8 cellular contexts compared by ENCODE assay signal in the genomic region with DNA sequence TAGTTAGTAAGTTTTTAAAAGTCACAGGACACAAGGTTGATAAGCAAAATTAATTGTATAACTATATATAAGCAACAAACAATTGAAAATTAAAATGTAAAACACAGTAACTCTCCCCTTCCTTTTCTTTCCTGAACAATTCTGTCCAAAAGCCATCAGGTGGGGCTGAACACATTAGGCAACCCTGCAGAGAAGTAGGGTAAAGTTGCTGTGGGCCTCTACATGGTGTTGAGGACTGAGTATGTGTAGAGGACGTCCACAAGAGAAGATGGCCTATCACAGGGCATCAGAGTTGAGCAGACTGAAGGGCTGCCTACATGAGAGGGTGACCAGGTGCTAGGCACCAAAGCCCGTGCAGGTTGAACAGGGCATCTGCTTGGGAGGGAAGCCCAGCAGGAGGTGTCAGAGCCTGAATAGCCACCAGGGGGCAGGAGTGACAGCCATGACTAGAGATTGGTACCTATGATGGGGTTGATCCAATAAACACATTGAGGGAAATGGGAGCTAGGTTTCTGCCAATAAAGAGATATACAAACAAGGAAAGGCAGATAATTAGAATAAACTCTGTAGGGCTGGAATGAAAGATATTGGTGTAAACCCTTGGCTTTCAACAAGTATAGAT.
DNase-seq lines count a peak whose midpoint lies in the region; ATAC-seq and TF ChIP-seq lines count a peak whose summit lies in the region.

No MANE protein-coding gene starts in this region.

- H3K9me3 Mint-ChIP-seq in activated CD8-positive, alpha-beta memory T cell treated with anti-CD3 and anti-CD28 coated beads, Interleukin-2, amount 10 ng/mL, durations not matched to agents 7 days and 5 days (ENCODE audit: low read depth), result no peaks in the 10 kb centered on the region
- H3K9me3 Mint-ChIP-seq in glutamatergic neuron (ENCODE audit: unreplicated experiment), result peaks cover 2% of the 10 kb centered on the region

- CTCF ChIA-PET in activated CD8-positive, alpha-beta memory T cell treated with anti-CD3 and anti-CD28 coated beads, Interleukin-2, amount 10 ng/mL, durations not matched to agents 7 days and 5 days (lab: Charles Lee), result interaction anchor here (0.8 kb wide), 1 partner anchor 53 kb away, joined by 3 read pairs; no protein-coding TSS in a partner anchor

- intact Hi-C loops in ascending aorta (cut with DNase I), result no loop called here

- no peaks in the 10 kb centered on the region for H3K36me3 Mint-ChIP-seq in activated CD8-positive, alpha-beta memory T cell treated with anti-CD3 and anti-CD28 coated beads, Interleukin-2, amount 10 ng/mL, durations not matched to agents 7 days and 5 days
- no peaks in the 10 kb centered on the region for H3K36me3 Mint-ChIP-seq in glutamatergic neuron (ENCODE audit: unreplicated experiment)

- DNase-seq in AG09319 (ENCODE audit: extremely low read depth, low read depth), result no peak
- DNase-seq in GM19238 (ENCODE audit: insufficient read length, low spot score), result peak; percentile 19
- DNase-seq in NCI-H526 treated with DMSO at 0.1 percent for 48 hours (lab: John Stamatoyannopoulos, UW), result peak; percentile 1
- peak; percentile 71 for DNase-seq in activated CD8-positive, alpha-beta memory T cell treated with anti-CD3 and anti-CD28 coated beads, Interleukin-2, amount 10 ng/mL, durations not matched to agents 7 days and 5 days
- peak; percentile 55 for DNase-seq in glutamatergic neuron
- DNase-seq in stimulated activated CD4-positive, alpha-beta T cell treated with anti-CD3 and anti-CD28 coated beads, TNF-alpha, amount 100 ng/mL, for 24 hours (ENCODE audit: low read depth in 3 of 3), result peak; percentile 17 to 48 (median 26)
- no peak for DNase-seq in caudate nucleus (lab: John Stamatoyannopoulos, UW)
- DNase-seq in ascending aorta (ENCODE audit: low spot score in 2 of 2), result no peak

- H3K4me1 ChIP-seq in ascending aorta, result no peaks in the 10 kb centered on the region

- no peak overlapping the region for H3K4me3 Mint-ChIP-seq in activated CD8-positive, alpha-beta memory T cell treated with anti-CD3 and anti-CD28 coated beads, Interleukin-2, amount 10 ng/mL, durations not matched to agents 7 days and 5 days
- no peak overlapping the region for H3K4me3 Mint-ChIP-seq in glutamatergic neuron (ENCODE audit: unreplicated experiment)

- peak; percentile 21 for TF ChIP-seq CTCF in AG09319 (IDR thresholded peaks at IDR 0.05; ENCODE audit: low read depth, low read length)
- TF ChIP-seq CTCF in glutamatergic neuron (IDR thresholded peaks at IDR 0.05; ENCODE audit: partially characterized antibody, unreplicated experiment), result peak; percentile 68
- no peak for TF ChIP-seq CTCF in ascending aorta (IDR thresholded peaks at IDR 0.05)

- no peak overlapping the region for H3K27ac Mint-ChIP-seq in activated CD8-positive, alpha-beta memory T cell treated with anti-CD3 and anti-CD28 coated beads, Interleukin-2, amount 10 ng/mL, durations not matched to agents 7 days and 5 days
- peak overlapping the region; percentile 14 for H3K27ac Mint-ChIP-seq in glutamatergic neuron (ENCODE audit: unreplicated experiment)

- H3K4me3 ChIP-seq in ascending aorta, result no peak overlapping the region

- peaks cover 10% of the 10 kb centered on the region for H3K27me3 Mint-ChIP-seq in activated CD8-positive, alpha-beta memory T cell treated with anti-CD3 and anti-CD28 coated beads, Interleukin-2, amount 10 ng/mL, durations not matched to agents 7 days and 5 days
- H3K27me3 Mint-ChIP-seq in glutamatergic neuron (ENCODE audit: unreplicated experiment), result no peaks in the 10 kb centered on the region

- H3K27ac ChIP-seq in caudate nucleus (ENCODE audit: low read depth, low read length) (no peak overlapping the region), ascending aorta (no peak overlapping the region)

- peaks cover 0 to 9% of the 10 kb centered on the region in 2 donors for H3K9me3 ChIP-seq in ascending aorta

- no peaks in the 10 kb centered on the region for H3K36me3 ChIP-seq in ascending aorta

- no peaks in the 10 kb centered on the region for H3K4me1 Mint-ChIP-seq in activated CD8-positive, alpha-beta memory T cell treated with anti-CD3 and anti-CD28 coated beads, Interleukin-2, amount 10 ng/mL, durations not matched to agents 7 days and 5 days
- H3K4me1 Mint-ChIP-seq in glutamatergic neuron (ENCODE audit: low read depth, unreplicated experiment), result no peaks in the 10 kb centered on the region

- H3K27me3 ChIP-seq in ascending aorta, result no peaks in the 10 kb centered on the region

- ATAC-seq in activated CD8-positive, alpha-beta memory T cell treated with anti-CD3 and anti-CD28 coated beads, Interleukin-2, amount 10 ng/mL, durations not matched to agents 7 days and 5 days, result peak; percentile 55

Comparison
In these comparisons a context has a peak if more than half of its experiments do, and no peak if none do; other contexts are left out.
1. DNase-seq: peak in GM19238 (single experiment), NCI-H526 treated with DMSO at 0.1 percent for 48 hours (single experiment), activated CD8-positive, alpha-beta memory T cell treated with anti-CD3 and anti-CD28 coated beads, Interleukin-2, amount 10 ng/mL, durations not matched to agents 7 days and 5 days (single experiment), glutamatergic neuron (single experiment) and stimulated activated CD4-positive, alpha-beta T cell treated with anti-CD3 and anti-CD28 coated beads, TNF-alpha, amount 100 ng/mL, for 24 hours (3 of 3); none in AG09319 (single experiment), caudate nucleus (0 of 61) and ascending aorta (0 of 2).
2. CTCF ChIP-seq: peak in AG09319 (single experiment) and glutamatergic neuron (single experiment); none in ascending aorta (0 of 3).